In genomic region chr3:48187579-48188265, GRCh38 we compare ENCODE assay signal across 8 cellular contexts. TPM values are rescaled to one million over a fixed set of nuclear protein-coding genes. Genes with fewer than 3 reads are reported as not detected.
DNase-seq lines count a peak whose midpoint lies in the region; ATAC-seq, FAIRE-seq and TF ChIP-seq lines count a peak whose summit lies in the region.

No MANE protein-coding gene starts in this region.

- no peaks in the 10 kb centered on the region for H3K36me3 ChIP-seq in left ventricle myocardium inferior

- H3K27me3 Mint-ChIP-seq in activated T-helper 17 cell treated with anti-CD3 and anti-CD28 coated beads, Interleukin-2, amount 50 U/mL, for 72 hours, result peaks cover 5% of the 10 kb centered on the region

- peaks cover 47% of the 10 kb centered on the region for H3K36me3 Mint-ChIP-seq in activated T-helper 17 cell treated with anti-CD3 and anti-CD28 coated beads, Interleukin-2, amount 50 U/mL, for 72 hours (ENCODE audit: low read depth)

- H3K4me3 Mint-ChIP-seq in activated T-helper 17 cell treated with anti-CD3 and anti-CD28 coated beads, Interleukin-2, amount 50 U/mL, for 72 hours, result peak overlapping the region; percentile 89

- no peaks in the 10 kb centered on the region for H3K9me3 ChIP-seq in left ventricle myocardium inferior (replicated peaks)

- no peaks in the 10 kb centered on the region for H3K27me3 ChIP-seq in left ventricle myocardium inferior (ENCODE audit: low read depth)

- peaks cover 20% of the 10 kb centered on the region for H3K4me1 ChIP-seq in left ventricle myocardium inferior

- no peak for FAIRE-seq in RCC 7860 (lab: Jason Lieb, UNC)

- peaks cover 9% of the 10 kb centered on the region for H3K4me1 Mint-ChIP-seq in activated T-helper 17 cell treated with anti-CD3 and anti-CD28 coated beads, Interleukin-2, amount 50 U/mL, for 72 hours

- H3K27ac ChIP-seq in left ventricle myocardium inferior (replicated peaks), result peak overlapping the region; percentile 1

- no peaks in the 10 kb centered on the region for H3K9me3 Mint-ChIP-seq in activated T-helper 17 cell treated with anti-CD3 and anti-CD28 coated beads, Interleukin-2, amount 50 U/mL, for 72 hours

- TF ChIP-seq CTCF in left ventricle myocardium inferior (IDR thresholded peaks at IDR 0.05; ENCODE audit: borderline replicate concordance), result no peak

- DNase-seq in HuH-7.5 (ENCODE audit: low spot score) (peak; percentile 23), left ventricle myocardium inferior (peak; percentile 35), renal cortical epithelial cell (ENCODE audit: low read depth) (peak; percentile 49), RCC 7860 (ENCODE audit: low spot score) (no peak), GM19240 (ENCODE audit: insufficient read length, low spot score) (no peak)

- ATAC-seq in GM21529 (IDR thresholded peaks at IDR 0.05; ENCODE audit: unreplicated experiment), result peak; percentile 32
- peak; percentile 47 for ATAC-seq in activated T-helper 17 cell treated with anti-CD3 and anti-CD28 coated beads, Interleukin-2, amount 50 U/mL, for 72 hours (replicated peaks)

- peak overlapping the region; percentile 100 for H3K4me3 ChIP-seq in GM08714 (ENCODE audit: low read length)
- peak overlapping the region; percentile 78 for H3K4me3 ChIP-seq in left ventricle myocardium inferior

- intact Hi-C loops in left ventricle myocardium inferior (cut with micrococcal nuclease), result no loop called here

- H3K27ac Mint-ChIP-seq in activated T-helper 17 cell treated with anti-CD3 and anti-CD28 coated beads, Interleukin-2, amount 50 U/mL, for 72 hours, result peak overlapping the region; percentile 71

RNA-seq across cellular contexts. Expression of gene CDC25A, which starts 0.5 kb away (rescaled TPM):
- 10 to 100 TPM; 18.8 to 42.7 TPM for total RNA-seq in activated T-helper 17 cell treated with anti-CD3 and anti-CD28 coated beads, Interleukin-2, amount 50 U/mL, for 72 hours
- 0.52 TPM for total RNA-seq in left ventricle myocardium inferior
- total RNA-seq in renal cortical epithelial cell, result 3.2 and 7.3 TPM in 2 replicates

RNA-seq across cellular contexts. Expression of gene CAMP, which starts 35.6 kb away (rescaled TPM):
- total RNA-seq in activated T-helper 17 cell treated with anti-CD3 and anti-CD28 coated beads, Interleukin-2, amount 50 U/mL, for 72 hours, result not detected
- total RNA-seq in left ventricle myocardium inferior (not detected), renal cortical epithelial cell (0.25 TPM in 1 of 2 replicates, not detected in the other)

RNA-seq across cellular contexts. Expression of gene ZNF589, which starts 53.2 kb away (rescaled TPM):
- total RNA-seq in activated T-helper 17 cell treated with anti-CD3 and anti-CD28 coated beads, Interleukin-2, amount 50 U/mL, for 72 hours, result 10 to 100 TPM; 36.8 to 58.4 TPM
- total RNA-seq in left ventricle myocardium inferior, result 6.6 TPM
- 2.3 and 6.6 TPM in 2 replicates for total RNA-seq in renal cortical epithelial cell

Comparison
In these comparisons a context has a peak if more than half of its experiments do, and no peak if none do; other contexts are left out.
1. DNase-seq: peak in HuH-7.5 (single experiment), left ventricle myocardium inferior (single experiment) and renal cortical epithelial cell (single experiment); none in RCC 7860 (single experiment) and GM19240 (single experiment).